Comparison of ENCODE assay signal across 16 cellular contexts in genomic region chr2:233013027-233013461, GRCh38. TPM values are rescaled to one million over a fixed set of nuclear protein-coding genes. Genes with fewer than 3 reads are reported as not detected.
DNase-seq lines count a peak whose midpoint lies in the region; ATAC-seq and TF ChIP-seq lines count a peak whose summit lies in the region.
"Had no signal": no experiment of that assay in that cellular context is flagged by ENCODE, and none has a peak within 500 bp of the region (broad histone marks: within the 10 kb centered on the region; RNA-seq: fewer than 3 reads in every experiment).

A gene with protein sequence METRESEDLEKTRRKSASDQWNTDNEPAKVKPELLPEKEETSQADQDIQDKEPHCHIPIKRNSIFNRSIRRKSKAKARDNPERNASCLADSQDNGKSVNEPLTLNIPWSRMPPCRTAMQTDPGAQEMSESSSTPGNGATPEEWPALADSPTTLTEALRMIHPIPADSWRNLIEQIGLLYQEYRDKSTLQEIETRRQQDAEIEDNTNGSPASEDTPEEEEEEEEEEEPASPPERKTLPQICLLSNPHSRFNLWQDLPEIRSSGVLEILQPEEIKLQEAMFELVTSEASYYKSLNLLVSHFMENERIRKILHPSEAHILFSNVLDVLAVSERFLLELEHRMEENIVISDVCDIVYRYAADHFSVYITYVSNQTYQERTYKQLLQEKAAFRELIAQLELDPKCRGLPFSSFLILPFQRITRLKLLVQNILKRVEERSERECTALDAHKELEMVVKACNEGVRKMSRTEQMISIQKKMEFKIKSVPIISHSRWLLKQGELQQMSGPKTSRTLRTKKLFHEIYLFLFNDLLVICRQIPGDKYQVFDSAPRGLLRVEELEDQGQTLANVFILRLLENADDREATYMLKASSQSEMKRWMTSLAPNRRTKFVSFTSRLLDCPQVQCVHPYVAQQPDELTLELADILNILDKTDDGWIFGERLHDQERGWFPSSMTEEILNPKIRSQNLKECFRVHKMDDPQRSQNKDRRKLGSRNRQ (minus strand): TSS chr2:233013256. CDS start chr2:232974890, 38,366 bp downstream.

- DNase-seq in HCT116 (ENCODE audit: low read depth, low spot score), result no peak
- peak; percentile 89 to 93 (median 92) for DNase-seq in body of pancreas
- DNase-seq in right lobe of liver, result peak; percentile 89 to 96 (median 92)
- DNase-seq in sciatic nerve (ENCODE audit: low spot score), result no peak
- no peak for DNase-seq in middle frontal gyrus (ENCODE audit: extremely low spot score, low spot score)
- no peak for DNase-seq in glutamatergic neuron
- DNase-seq: caudate nucleus; DMS 273 treated with DMSO at 0.1 percent for 48 hours; NCI-H1105 treated with DMSO at 0.1 percent for 48 hours; SJCRH30; stimulated activated naive CD4-positive, alpha-beta T cell had no signal

- H3K4me1 Mint-ChIP-seq in glutamatergic neuron (ENCODE audit: low read depth, unreplicated experiment), result no peaks in the 10 kb centered on the region

- no peak within 1 kb of the TSS for H3K9ac ChIP-seq in HCT116 (ENCODE audit: low read length)
- H3K9ac ChIP-seq: KMS-11, parathyroid adenoma had no signal

- H3K79me2 ChIP-seq in HCT116 (ENCODE audit: insufficient read depth, low read length), result no peaks in the 10 kb centered on the region
- H3K79me2 ChIP-seq: parathyroid adenoma had no signal

- H3K27me3 ChIP-seq in HCT116 (ENCODE audit: insufficient read depth, low read length) (no peaks in the 10 kb centered on the region), body of pancreas (no peaks in the 10 kb centered on the region), right lobe of liver (no peaks in the 10 kb centered on the region)
- H3K27me3 ChIP-seq: SJCRH30 had no signal

- H3K36me3 ChIP-seq in HCT116 (ENCODE audit: control insufficient read depth in 1 of 2, insufficient read depth in 2 of 2, low read length in 2 of 2), result no peaks in the 10 kb centered on the region
- no peaks in the 10 kb centered on the region for H3K36me3 ChIP-seq in body of pancreas (replicated peaks in 1 of 2; ENCODE audit: insufficient read depth in 1 of 2, low read depth in 2 of 2)
- no peaks in the 10 kb centered on the region for H3K36me3 ChIP-seq in right lobe of liver
- H3K36me3 ChIP-seq: SJCRH30 had no signal

- H3K36me3 Mint-ChIP-seq in glutamatergic neuron (ENCODE audit: unreplicated experiment), result no peaks in the 10 kb centered on the region

- BruUV-seq in HCT116 (replicated peaks; lab: Mats Ljungman, UMichigan), result no TSS peak

- TF ChIP-seq CTCF in HCT116 (IDR thresholded peaks at IDR 0.05 in 2 of 3, conservative IDR thresholded peaks at IDR 0.05 in 1 of 3; ENCODE audit: borderline replicate concordance in 1 of 3, insufficient read depth in 1 of 3, low read depth in 2 of 3, low read length in 2 of 3), result no peak
- TF ChIP-seq CTCF in body of pancreas (IDR thresholded peaks at IDR 0.05), result no peak
- TF ChIP-seq CTCF in right lobe of liver (IDR thresholded peaks at IDR 0.05), result no peak
- TF ChIP-seq CTCF in glutamatergic neuron (IDR thresholded peaks at IDR 0.05; ENCODE audit: partially characterized antibody, unreplicated experiment), result no peak

- H3K27ac ChIP-seq in HCT116 (ENCODE audit: low read depth, low read length) (no peak within 1 kb of the TSS), body of pancreas (peak within 1 kb of the TSS; percentile 62 to 86 (median 81)), right lobe of liver (peak within 1 kb of the TSS; percentile 68 to 88 (median 83))
- H3K27ac ChIP-seq: KMS-11, parathyroid adenoma, SJCRH30 had no signal

- TF ChIP-seq POLR2A in HCT116 (IDR thresholded peaks at IDR 0.05; ENCODE audit: borderline replicate concordance, extremely low read depth, insufficient read depth, insufficient read length) (no peak), body of pancreas (IDR thresholded peaks at IDR 0.05) (peak in 2 of 3 donors; percentile 18 to 40), right lobe of liver (IDR thresholded peaks at IDR 0.05) (peak; percentile 76)

- 25 to 28% methylated on average over 12 of the region's 12 CpGs for WGBS in body of pancreas, 2 donors
- 22% methylated on average over 7 of the region's 12 CpGs for WGBS in right lobe of liver (ENCODE audit: insufficient coverage, low coverage, low lambda C conversion rate, missing lambda C conversion rate)

- H3K4me1 ChIP-seq in HCT116 (ENCODE audit: control insufficient read depth in 1 of 2, insufficient read depth in 2 of 2, low read length in 2 of 2), result peaks cover 2 to 5% of the 10 kb centered on the region in 2 experiments; a peak in 2 of 4 replicates
- H3K4me1 ChIP-seq in body of pancreas, result peaks cover 29% of the 10 kb centered on the region
- peaks cover 0 to 19% (median 2%) of the 10 kb centered on the region in 4 donors for H3K4me1 ChIP-seq in right lobe of liver
- H3K4me1 ChIP-seq: parathyroid adenoma, SJCRH30 had no signal

- H3K4me3 ChIP-seq in HCT116 (replicated peaks in 1 of 2; ENCODE audit: low read depth in 1 of 2, low read length in 2 of 2) (no peak within 1 kb of the TSS), body of pancreas (peak within 1 kb of the TSS in 1 of 2 donors; percentile 6), right lobe of liver (peak within 1 kb of the TSS; percentile 54 to 58 (median 56))
- H3K4me3 ChIP-seq: SJCRH30 had no signal

- ATAC-seq in HCT116 (no peak), body of pancreas (peak; percentile 96), right lobe of liver (peak; percentile 86 to 93 (median 90)), sciatic nerve (no peak), GM19397 (IDR thresholded peaks at IDR 0.05; ENCODE audit: unreplicated experiment) (no peak), HG02840 (IDR thresholded peaks at IDR 0.05; ENCODE audit: low FRiP score, unreplicated experiment) (no peak)

- no peaks in the 10 kb centered on the region for H4K20me1 ChIP-seq in HCT116 (ENCODE audit: insufficient read depth)

- peaks cover 3% of the 10 kb centered on the region for H3K27me3 Mint-ChIP-seq in glutamatergic neuron (ENCODE audit: unreplicated experiment)

- CTCF ChIA-PET in HCT116 (lab: Charles Lee), result no interaction called here

- RAD21 ChIA-PET in HCT116 (lab: Charles Lee; ENCODE audit: low non-redundant PET in 1 of 2, low total read pairs in 2 of 2, uncharacterized antibody in 2 of 2, unreplicated experiment in 2 of 2), result no interaction called here

- H2AFZ ChIP-seq in HCT116 (ENCODE audit: low read depth, low read length, poor library complexity, severe bottlenecking), result no peak within 1 kb of the TSS
- H2AFZ ChIP-seq: parathyroid adenoma had no signal

- intact Hi-C loops in HCT116 (cut with micrococcal nuclease), result no loop called here
- intact Hi-C loops in body of pancreas (cut with DNase I), result no loop called here
- intact Hi-C loops in right lobe of liver (cut with DNase I), result no loop called here
- intact Hi-C loops in sciatic nerve (cut with DNase I), result no loop called here

- H3K4me2 ChIP-seq in HCT116 (ENCODE audit: low read length), result no peak within 1 kb of the TSS
- H3K4me2 ChIP-seq: KMS-11 had no signal

- peaks cover 5% of the 10 kb centered on the region for H3K9me3 Mint-ChIP-seq in glutamatergic neuron (ENCODE audit: unreplicated experiment)

- H3K9me3 ChIP-seq in HCT116 (ENCODE audit: control insufficient read depth in 1 of 2, insufficient read depth in 1 of 2, low read depth in 1 of 2, low read length in 2 of 2) (no peaks in the 10 kb centered on the region), body of pancreas (no peaks in the 10 kb centered on the region), right lobe of liver (no peaks in the 10 kb centered on the region)
- H3K9me3 ChIP-seq: SJCRH30 had no signal

- no peaks in the 10 kb centered on the region for H3K9me2 ChIP-seq in HCT116 (ENCODE audit: insufficient read depth)

- no peak within 1 kb of the TSS for H3K4me3 Mint-ChIP-seq in glutamatergic neuron (ENCODE audit: unreplicated experiment)
- H3K4me3 Mint-ChIP-seq: memory B cell had no signal

- POLR2A ChIA-PET in HCT116 (lab: Charles Lee), result no interaction called here

- H3K27ac Mint-ChIP-seq in glutamatergic neuron (ENCODE audit: unreplicated experiment), result no peak within 1 kb of the TSS
- H3K27ac Mint-ChIP-seq: memory B cell had no signal

- no peak for TF ChIP-seq RAD21 in HCT116 (IDR thresholded peaks at IDR 0.05; ENCODE audit: low read depth)

TF ChIP-seq in HCT116, 20 proteins besides CTCF, POLR2A, EP300 and RAD21:
- no peak for TF ChIP-seq EGR1 (IDR thresholded peaks at IDR 0.05; ENCODE audit: low read depth)
- TF ChIP-seq ZFX (IDR thresholded peaks at IDR 0.05), result no peak
- TF ChIP-seq JUND (IDR thresholded peaks at IDR 0.05), result no peak
TF ChIP-seq in HCT116: peak in this region for 0.

RNA-seq across cellular contexts. Expression of the gene that starts here (rescaled TPM):
- total RNA-seq in HCT116 (2021; ENCODE audit: unreplicated experiment), result 12.6 TPM
- 30.7 and 34.8 TPM in 2 replicates for polyA plus RNA-seq in HCT116 (2012)
- total RNA-seq in body of pancreas, result 1 to 10 TPM; 4.9 to 7.0 TPM
- 10 to 100 TPM; 16.4 to 20.9 (median 20.2) TPM for total RNA-seq in right lobe of liver
- 17.5 TPM for total RNA-seq in sciatic nerve
- 7.2 TPM for total RNA-seq in glutamatergic neuron (ENCODE audit: unreplicated experiment)
- total RNA-seq: SJCRH30 had no signal

Comparison
In these comparisons a context has a peak if more than half of its experiments do, and no peak if none do; other contexts are left out.
1. ATAC-seq: peak in body of pancreas (single experiment) and right lobe of liver (4 of 4); none in HCT116 (single experiment), sciatic nerve (single experiment), GM19397 (single experiment) and HG02840 (single experiment).
2. DNase-seq: peak in body of pancreas (4 of 4) and right lobe of liver (3 of 3); none in HCT116 (single experiment), sciatic nerve (single experiment), middle frontal gyrus (single experiment) and glutamatergic neuron (single experiment).
3. H3K4me3 ChIP-seq: peak in right lobe of liver (3 of 3); none in HCT116 (0 of 2).